ENCODE assay signal across 1 cellular context in the genomic region with DNA sequence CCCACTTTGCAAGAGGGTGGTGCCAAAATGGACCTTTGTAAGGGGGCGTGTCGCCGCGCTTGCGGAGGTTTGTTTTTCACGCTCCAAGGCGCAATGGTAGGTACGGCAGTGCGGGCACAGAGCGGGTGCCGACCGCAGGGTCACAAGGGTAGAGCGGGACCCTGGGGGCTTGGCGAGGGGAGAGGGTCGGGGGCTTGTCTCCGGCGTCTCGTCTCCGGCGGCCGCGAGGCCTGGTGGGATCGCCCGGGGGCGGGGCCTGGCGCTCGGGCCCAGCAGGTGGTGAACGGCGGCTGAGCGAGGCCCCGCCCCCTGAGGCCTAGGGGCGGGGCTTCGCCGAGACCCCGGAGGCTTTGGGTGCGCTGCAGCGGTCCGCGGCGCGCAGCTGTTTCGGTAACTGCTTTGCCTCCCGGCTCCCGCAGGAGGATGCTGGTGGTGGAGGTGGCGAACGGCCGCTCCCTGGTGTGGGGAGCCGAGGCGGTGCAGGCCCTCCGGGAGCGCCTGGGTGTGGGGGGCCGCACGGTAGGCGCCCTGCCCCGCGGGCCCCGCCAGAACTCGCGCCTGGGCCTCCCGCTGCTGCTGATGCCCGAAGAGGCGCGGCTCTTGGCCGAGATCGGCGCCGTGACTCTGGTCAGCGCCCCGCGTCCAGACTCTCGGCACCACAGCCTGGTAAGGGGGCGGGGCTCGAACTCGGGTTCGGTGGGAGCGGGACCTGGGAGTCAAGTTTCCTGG.
TF ChIP-seq lines count a peak whose summit lies in the region.

Gene TSEN34 (plus strand): TSS at position 367 of the 729 bp plus-strand sequence. CDS start 57 bp downstream, at position 424.

TF ChIP-seq in GM12878, 131 proteins besides CTCF, POLR2A, EP300 and RAD21 (continued from another document):
- TF ChIP-seq MEF2A (IDR thresholded peaks at IDR 0.05; ENCODE audit: insufficient read depth, low read depth, low read length) (no peak), TCF12 (IDR thresholded peaks at IDR 0.05; ENCODE audit: low read depth, low read length) (peak; percentile 65; the same call in 1 of the 2 replicates), STAT3 (IDR thresholded peaks at IDR 0.05; ENCODE audit: low read depth, low read length) (no peak), POLR2AphosphoS5 (IDR thresholded peaks at IDR 0.05; ENCODE audit: low read length) (peak; percentile 65; the same call in 1 of the 2 replicates), RCOR1 (conservative IDR thresholded peaks at IDR 0.05; ENCODE audit: low read depth, low read length) (0 out of 2 replicates have a peak, but pooled peaks have one; percentile 30), FOXK2 (IDR thresholded peaks at IDR 0.05) (peak; percentile 81), NFXL1 (IDR thresholded peaks at IDR 0.05; ENCODE audit: borderline replicate concordance) (no peak), DPF2 (IDR thresholded peaks at IDR 0.05) (peak; percentile 87), PAX5 (IDR thresholded peaks at IDR 0.05; ENCODE audit: borderline replicate concordance, low read depth, low read length) (peak; percentile 66; the same call in 1 of the 2 replicates), TARDBP (IDR thresholded peaks at IDR 0.05; ENCODE audit: borderline replicate concordance) (no peak), BACH1 (IDR thresholded peaks at IDR 0.05; ENCODE audit: borderline replicate concordance) (peak; percentile 73), BHLHE40 (IDR thresholded peaks at IDR 0.05; ENCODE audit: borderline replicate concordance in 1 of 2, low read depth in 2 of 2, low read length in 1 of 2) (peak in 1 of 2 experiments; percentile 69; a peak in 1 of 4 replicates), MEF2B (IDR thresholded peaks at IDR 0.05; ENCODE audit: partially characterized antibody, poor library complexity, severe bottlenecking) (peak; percentile 54), IKZF1 (conservative IDR thresholded peaks at IDR 0.05) (peak; percentile 80), RAD51 (IDR thresholded peaks at IDR 0.05) (no peak), MTA2 (IDR thresholded peaks at IDR 0.05; ENCODE audit: low read depth) (no peak), PKNOX1 (IDR thresholded peaks at IDR 0.05) (peak; percentile 52; the same call in 1 of the 2 replicates), RELA (IDR thresholded peaks at IDR 0.05; ENCODE audit: borderline replicate concordance, partially characterized antibody) (no peak), NKRF (conservative IDR thresholded peaks at IDR 0.05) (peak; percentile 84; the same call in 1 of the 2 replicates), TCF3 (IDR thresholded peaks at IDR 0.05; ENCODE audit: borderline replicate concordance, insufficient read depth, low read depth, low read length) (peak; percentile 75; the same call in 1 of the 2 replicates), NBN (IDR thresholded peaks at IDR 0.05) (peak; percentile 6; the same call in 1 of the 2 replicates), RB1 (IDR thresholded peaks at IDR 0.05; ENCODE audit: borderline replicate concordance) (peak; percentile 49; the same call in 1 of the 2 replicates), KAT2A (conservative IDR thresholded peaks at IDR 0.05; ENCODE audit: control insufficient read depth, low read depth, low read length) (no peak)
- TF ChIP-seq, protein P1, sequence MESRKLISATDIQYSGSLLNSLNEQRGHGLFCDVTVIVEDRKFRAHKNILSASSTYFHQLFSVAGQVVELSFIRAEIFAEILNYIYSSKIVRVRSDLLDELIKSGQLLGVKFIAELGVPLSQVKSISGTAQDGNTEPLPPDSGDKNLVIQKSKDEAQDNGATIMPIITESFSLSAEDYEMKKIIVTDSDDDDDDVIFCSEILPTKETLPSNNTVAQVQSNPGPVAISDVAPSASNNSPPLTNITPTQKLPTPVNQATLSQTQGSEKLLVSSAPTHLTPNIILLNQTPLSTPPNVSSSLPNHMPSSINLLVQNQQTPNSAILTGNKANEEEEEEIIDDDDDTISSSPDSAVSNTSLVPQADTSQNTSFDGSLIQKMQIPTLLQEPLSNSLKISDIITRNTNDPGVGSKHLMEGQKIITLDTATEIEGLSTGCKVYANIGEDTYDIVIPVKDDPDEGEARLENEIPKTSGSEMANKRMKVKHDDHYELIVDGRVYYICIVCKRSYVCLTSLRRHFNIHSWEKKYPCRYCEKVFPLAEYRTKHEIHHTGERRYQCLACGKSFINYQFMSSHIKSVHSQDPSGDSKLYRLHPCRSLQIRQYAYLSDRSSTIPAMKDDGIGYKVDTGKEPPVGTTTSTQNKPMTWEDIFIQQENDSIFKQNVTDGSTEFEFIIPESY (IDR thresholded peaks at IDR 0.05): no peak
- TF ChIP-seq, protein P2, sequence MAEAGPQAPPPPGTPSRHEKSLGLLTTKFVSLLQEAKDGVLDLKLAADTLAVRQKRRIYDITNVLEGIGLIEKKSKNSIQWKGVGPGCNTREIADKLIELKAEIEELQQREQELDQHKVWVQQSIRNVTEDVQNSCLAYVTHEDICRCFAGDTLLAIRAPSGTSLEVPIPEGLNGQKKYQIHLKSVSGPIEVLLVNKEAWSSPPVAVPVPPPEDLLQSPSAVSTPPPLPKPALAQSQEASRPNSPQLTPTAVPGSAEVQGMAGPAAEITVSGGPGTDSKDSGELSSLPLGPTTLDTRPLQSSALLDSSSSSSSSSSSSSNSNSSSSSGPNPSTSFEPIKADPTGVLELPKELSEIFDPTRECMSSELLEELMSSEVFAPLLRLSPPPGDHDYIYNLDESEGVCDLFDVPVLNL (IDR thresholded peaks at IDR 0.05; ENCODE audit: low read depth, low read length): 0 out of 2 replicates have a peak, but pooled peaks have one; percentile 7
- TF ChIP-seq, protein P3, sequence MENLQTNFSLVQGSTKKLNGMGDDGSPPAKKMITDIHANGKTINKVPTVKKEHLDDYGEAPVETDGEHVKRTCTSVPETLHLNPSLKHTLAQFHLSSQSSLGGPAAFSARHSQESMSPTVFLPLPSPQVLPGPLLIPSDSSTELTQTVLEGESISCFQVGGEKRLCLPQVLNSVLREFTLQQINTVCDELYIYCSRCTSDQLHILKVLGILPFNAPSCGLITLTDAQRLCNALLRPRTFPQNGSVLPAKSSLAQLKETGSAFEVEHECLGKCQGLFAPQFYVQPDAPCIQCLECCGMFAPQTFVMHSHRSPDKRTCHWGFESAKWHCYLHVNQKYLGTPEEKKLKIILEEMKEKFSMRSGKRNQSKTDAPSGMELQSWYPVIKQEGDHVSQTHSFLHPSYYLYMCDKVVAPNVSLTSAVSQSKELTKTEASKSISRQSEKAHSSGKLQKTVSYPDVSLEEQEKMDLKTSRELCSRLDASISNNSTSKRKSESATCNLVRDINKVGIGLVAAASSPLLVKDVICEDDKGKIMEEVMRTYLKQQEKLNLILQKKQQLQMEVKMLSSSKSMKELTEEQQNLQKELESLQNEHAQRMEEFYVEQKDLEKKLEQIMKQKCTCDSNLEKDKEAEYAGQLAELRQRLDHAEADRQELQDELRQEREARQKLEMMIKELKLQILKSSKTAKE (IDR thresholded peaks at IDR 0.05; ENCODE audit: low read depth, poor library complexity, severe bottlenecking): no peak
